Comparison of ENCODE assay signal across 22 cellular contexts in genomic region chr5:111583761-111584203, GRCh38.
DNase-seq lines count a peak whose midpoint lies in the region; ATAC-seq and TF ChIP-seq lines count a peak whose summit lies in the region.
"Had no signal": no experiment of that assay in that cellular context is flagged by ENCODE, and none has a peak within 500 bp of the region (broad histone marks: within the 10 kb centered on the region; RNA-seq: fewer than 3 reads in every experiment).

No MANE protein-coding gene starts in this region.

- H3K79me2 ChIP-seq in ACC112 (ENCODE audit: control insufficient read depth, insufficient read depth, low read length, unreplicated experiment): no peaks in the 10 kb centered on the region
- H3K79me2 ChIP-seq in GM23248 (ENCODE audit: insufficient read depth): no peaks in the 10 kb centered on the region

- no peak overlapping the region for H2AFZ ChIP-seq in ACC112 (ENCODE audit: low read length, unreplicated experiment)
- no peak overlapping the region for H2AFZ ChIP-seq in GM23248

- H3K27me3 ChIP-seq in ACC112 (ENCODE audit: insufficient read depth, low read length) (no peaks in the 10 kb centered on the region), GM23248 (replicated peaks; ENCODE audit: insufficient read depth) (no peaks in the 10 kb centered on the region)
- H3K27me3 ChIP-seq: body of pancreas, colonic mucosa, upper lobe of left lung had no signal

- H3K36me3 ChIP-seq in ACC112 (ENCODE audit: insufficient read depth, low read length) (no peaks in the 10 kb centered on the region), GM23248 (ENCODE audit: low read depth) (no peaks in the 10 kb centered on the region)
- H3K36me3 ChIP-seq: colonic mucosa, upper lobe of left lung had no signal

- no peaks in the 10 kb centered on the region for H4K20me1 ChIP-seq in GM23248 (ENCODE audit: insufficient read depth)

- H3F3A ChIP-seq in GM23248 (ENCODE audit: insufficient read depth): peaks cover 46% of the 10 kb centered on the region

- H3K9me3 Mint-ChIP-seq in immature natural killer cell: peaks cover 0 to 2% (median 0%) of the 10 kb centered on the region in 6 donors

- H3K27ac Mint-ChIP-seq in immature natural killer cell: peak overlapping the region; percentile 50 to 92 (median 83)
- H3K27ac Mint-ChIP-seq: activated naive CD4-positive, alpha-beta T cell treated with anti-CD3 and anti-CD28 coated beads, Interleukin-2, amount 50 U/mL, for 72 hours had no signal

- in situ Hi-C loops in GM23248 (cut with MboI): no loop called here

- H3K4me2 ChIP-seq in GM23248 (ENCODE audit: unreplicated experiment): peak overlapping the region; percentile 69
- H3K4me2 ChIP-seq: A549 had no signal

- intact Hi-C loops in posterior vena cava (cut with DNase I): no loop called here

- ATAC-seq in HG03520 (IDR thresholded peaks at IDR 0.05; ENCODE audit: unreplicated experiment): no peak
- ATAC-seq in HG02642 (IDR thresholded peaks at IDR 0.05; ENCODE audit: poor library complexity, unreplicated experiment): no peak
- ATAC-seq: A549, body of pancreas had no signal

- DNase-seq in GM23248: peak; percentile 80
- DNase-seq in epithelial cell of esophagus (ENCODE audit: low read depth): peak; percentile 2
- DNase-seq in immature natural killer cell: no peak
- DNase-seq in posterior vena cava (ENCODE audit: low spot score): no peak
- no peak for DNase-seq in DMS114 treated with DMSO at 0.1 percent for 48 hours (lab: John Stamatoyannopoulos, UW; ENCODE audit: unreplicated experiment)
- DNase-seq: activated CD4-positive, alpha-beta T cell treated with anti-CD3 and anti-CD28 coated beads, Interleukin-2, amount 50 U/mL, for 1 hour; body of pancreas; colonic mucosa; hypothalamus; Kasumi-1; NCI-H1048; NCI-H187 treated with DMSO at 0.1 percent for 48 hours; occipital lobe; RPMI8226; T-helper 9 cell; upper lobe of left lung had no signal

- 0 to 1% methylated on average over 4 of the region's 4 CpGs for WGBS in GM23248 (ENCODE audit: low coverage in 1 of 2, low lambda C conversion rate in 2 of 2, missing lambda C conversion rate in 2 of 2), 2 experiments

- H3K9ac ChIP-seq in GM23248: no peak overlapping the region

- H3K4me3 ChIP-seq in ACC112 (ENCODE audit: low read depth, low read length) (no peak overlapping the region), GM23248 (peak overlapping the region; percentile 25; the same call in 1 of the 2 replicates), epithelial cell of esophagus (ENCODE audit: low read length) (no peak overlapping the region)
- H3K4me3 ChIP-seq: A549, body of pancreas, colonic mucosa, upper lobe of left lung had no signal

- H3K4me1 Mint-ChIP-seq in immature natural killer cell: peaks cover 61 to 70% of the 10 kb centered on the region in 2 donors

- H3K4me1 ChIP-seq in ACC112 (ENCODE audit: control insufficient read depth, insufficient read depth, low read length, unreplicated experiment) (peaks cover 20% of the 10 kb centered on the region), GM23248 (ENCODE audit: insufficient read depth) (peaks cover 48% of the 10 kb centered on the region)
- H3K4me1 ChIP-seq: A549, body of pancreas, colonic mucosa had no signal

- peak overlapping the region; percentile 39 to 78 (median 73) for H3K4me3 Mint-ChIP-seq in immature natural killer cell

- peak overlapping the region; percentile 45; the same call in 1 of the 2 replicates for H3K27ac ChIP-seq in ACC112 (ENCODE audit: low read depth, low read length)
- peak overlapping the region; percentile 83 for H3K27ac ChIP-seq in GM23248
- H3K27ac ChIP-seq: A549, body of pancreas, C4-2B, colonic mucosa, upper lobe of left lung had no signal

- H3K36me3 Mint-ChIP-seq in immature natural killer cell: no peaks in the 10 kb centered on the region

- H3K27me3 Mint-ChIP-seq in immature natural killer cell (ENCODE audit: low read depth in 3 of 3): peaks cover 0 to 5% (median 4%) of the 10 kb centered on the region in 3 donors

- H3K9me3 ChIP-seq in GM23248 (ENCODE audit: low read depth): no peaks in the 10 kb centered on the region
- H3K9me3 ChIP-seq: A549, body of pancreas, colonic mucosa, upper lobe of left lung had no signal

- TF ChIP-seq CTCF in epithelial cell of esophagus (IDR thresholded peaks at IDR 0.05; ENCODE audit: insufficient read depth, low read depth, low read length, missing control alignments): no peak

- no peaks in the 10 kb centered on the region for H3K9me2 ChIP-seq in GM23248 (ENCODE audit: insufficient read depth)

Comparison
In these comparisons a context has a peak if more than half of its experiments do, and no peak if none do; other contexts are left out.
1. DNase-seq: peak in GM23248 (single experiment) and epithelial cell of esophagus (single experiment); none in immature natural killer cell (0 of 3), posterior vena cava (single experiment) and DMS114 treated with DMSO at 0.1 percent for 48 hours (single experiment).